ENCODE assay signal across 29 cellular contexts in genomic region chr1:91857557-91858239, GRCh38.
"Had no signal": no experiment of that assay in that cellular context is flagged by ENCODE, and none has a peak within 500 bp of the region (broad histone marks: within the 10 kb centered on the region; RNA-seq: fewer than 3 reads in every experiment).

No MANE protein-coding gene starts in this region.

- H3K4me3 Mint-ChIP-seq: naive thymus-derived CD8-positive, alpha-beta T cell; stimulated activated naive B cell treated with anti-CD40 and anti-IgM and Interleukin-4, amounts not matched to agents 10 μg/mL and 1 μg/mL and 100 μg/mL, for 72 hours had no signal

- H3K4me3 ChIP-seq: lower lobe of right lung, pancreas, prostate gland, sigmoid colon, spleen, stomach, testis, thyroid gland, transverse colon, upper lobe of left lung, vagina had no signal

- H3K27ac ChIP-seq: lower lobe of right lung, pancreas, prostate gland, stomach, testis, thyroid gland, transverse colon, upper lobe of left lung, vagina had no signal

- ATAC-seq: left cardiac atrium; left lobe of liver; left ventricle myocardium superior; lower lobe of right lung; naive thymus-derived CD8-positive, alpha-beta T cell; pancreas; right cardiac atrium; stimulated activated naive B cell treated with anti-CD40 and anti-IgM and Interleukin-4, amounts not matched to agents 10 μg/mL and 1 μg/mL and 100 μg/mL, for 72 hours; stimulated activated naive CD8-positive, alpha-beta T cell treated with anti-CD3 and anti-CD28 coated beads, Interleukin-15, Interleukin-2, amounts not matched to agents 100 U/mL and 50 U/mL, for 24 hours had no signal

- FAIRE-seq: keratinocyte, pancreas, small intestine had no signal

- H3K36me3 ChIP-seq: pancreas, prostate gland, thyroid gland had no signal

- H3K36me3 Mint-ChIP-seq: stimulated activated naive B cell treated with anti-CD40 and anti-IgM and Interleukin-4, amounts not matched to agents 10 μg/mL and 1 μg/mL and 100 μg/mL, for 72 hours had no signal

- H3K4me1 Mint-ChIP-seq: stimulated activated naive B cell treated with anti-CD40 and anti-IgM and Interleukin-4, amounts not matched to agents 10 μg/mL and 1 μg/mL and 100 μg/mL, for 72 hours had no signal

- H3K9me3 ChIP-seq: lower lobe of right lung, pancreas, prostate gland, sigmoid colon, spleen, stomach, testis, thyroid gland, transverse colon, upper lobe of left lung, vagina had no signal

- H3K27ac Mint-ChIP-seq: stimulated activated naive B cell treated with anti-CD40 and anti-IgM and Interleukin-4, amounts not matched to agents 10 μg/mL and 1 μg/mL and 100 μg/mL, for 72 hours had no signal

- H3K27me3 Mint-ChIP-seq: naive thymus-derived CD8-positive, alpha-beta T cell; stimulated activated naive B cell treated with anti-CD40 and anti-IgM and Interleukin-4, amounts not matched to agents 10 μg/mL and 1 μg/mL and 100 μg/mL, for 72 hours had no signal

- DNase-seq: hypothalamus; kidney glomerular epithelial cell; left cardiac atrium; left ventricle myocardium superior; lower lobe of right lung; mammary epithelial cell; mesenchymal stem cell; naive thymus-derived CD8-positive, alpha-beta T cell; pancreas; posterior cingulate gyrus; retina; right cardiac atrium; sigmoid colon; small intestine; spleen; stimulated activated CD4-positive, alpha-beta T cell treated with anti-CD3 and anti-CD28 coated beads, Interleukin-2, amount 100 ng/mL, for 48 hours; stimulated activated CD4-positive, alpha-beta T cell treated with anti-CD3 and anti-CD28 coated beads, Interleukin-4, amount 100 ng/mL, for 4 hours; stimulated activated CD8-positive, alpha-beta memory T cell treated with anti-CD3 and anti-CD28 coated beads, Interleukin-4, amount 100 ng/mL, for 48 hours; stimulated activated naive B cell treated with anti-CD40 and anti-IgM and Interleukin-4, amounts not matched to agents 10 μg/mL and 1 μg/mL and 100 μg/mL, for 72 hours; stimulated activated naive CD8-positive, alpha-beta T cell treated with anti-CD3 and anti-CD28 coated beads, Interleukin-15, Interleukin-2, amounts not matched to agents 100 U/mL and 50 U/mL, for 24 hours; stomach; testis; thyroid gland; transverse colon; upper lobe of left lung had no signal

- H3K27me3 ChIP-seq: pancreas, sigmoid colon, spleen, stomach, testis, thyroid gland, transverse colon, upper lobe of left lung, vagina had no signal

- H3K4me1 ChIP-seq: lower lobe of right lung, prostate gland, testis, thyroid gland had no signal
